ENCODE assay signal across 1 cellular context in genomic region chrX:111329370-111329769, GRCh38.
TF ChIP-seq lines count a peak whose summit lies in the region.

No MANE protein-coding gene starts in this region.

TF ChIP-seq in SK-N-SH, 30 proteins besides CTCF, POLR2A, EP300 and RAD21 (continued from another document):
- TF ChIP-seq, protein P1, sequence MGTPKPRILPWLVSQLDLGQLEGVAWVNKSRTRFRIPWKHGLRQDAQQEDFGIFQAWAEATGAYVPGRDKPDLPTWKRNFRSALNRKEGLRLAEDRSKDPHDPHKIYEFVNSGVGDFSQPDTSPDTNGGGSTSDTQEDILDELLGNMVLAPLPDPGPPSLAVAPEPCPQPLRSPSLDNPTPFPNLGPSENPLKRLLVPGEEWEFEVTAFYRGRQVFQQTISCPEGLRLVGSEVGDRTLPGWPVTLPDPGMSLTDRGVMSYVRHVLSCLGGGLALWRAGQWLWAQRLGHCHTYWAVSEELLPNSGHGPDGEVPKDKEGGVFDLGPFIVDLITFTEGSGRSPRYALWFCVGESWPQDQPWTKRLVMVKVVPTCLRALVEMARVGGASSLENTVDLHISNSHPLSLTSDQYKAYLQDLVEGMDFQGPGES (IDR thresholded peaks at IDR 0.05; ENCODE audit: low read depth, low read length), result no peak
